Comparison of ENCODE assay signal across 1 cellular context in genomic region chr14:74595006-74595735, GRCh38.
TF ChIP-seq lines count a peak whose summit lies in the region.

No MANE protein-coding gene starts in this region.

TF ChIP-seq in HepG2, 621 proteins besides CTCF, POLR2A, EP300 and RAD21 (continued from another document):
- no peak for TF ChIP-seq MAX (IDR thresholded peaks at IDR 0.05)
- no peak for TF ChIP-seq ZBTB14 (CRISPR knock-in tag; IDR thresholded peaks at IDR 0.05)
- TF ChIP-seq ZNF598 (CRISPR knock-in tag; IDR thresholded peaks at IDR 0.05; ENCODE audit: borderline replicate concordance) = no peak; the same call in 1 of the 2 replicates
- no peak for TF ChIP-seq MAF1 (CRISPR knock-in tag; IDR thresholded peaks at IDR 0.05; ENCODE audit: borderline replicate concordance)
- no peak for TF ChIP-seq GLMP (CRISPR knock-in tag; IDR thresholded peaks at IDR 0.05; ENCODE audit: borderline replicate concordance)
- no peak for TF ChIP-seq ZBTB43 (CRISPR knock-in tag; conservative IDR thresholded peaks at IDR 0.05)
- no peak for TF ChIP-seq MTF2 (CRISPR knock-in tag; IDR thresholded peaks at IDR 0.05; ENCODE audit: borderline replicate concordance)
- TF ChIP-seq DNMT3B (CRISPR knock-in tag; conservative IDR thresholded peaks at IDR 0.05) = no peak
- no peak for TF ChIP-seq HNRNPL (IDR thresholded peaks at IDR 0.05; ENCODE audit: low read depth, low read length)
- no peak for TF ChIP-seq SKI (IDR thresholded peaks at IDR 0.05; ENCODE audit: partially characterized antibody)
- TF ChIP-seq ARID3A (IDR thresholded peaks at IDR 0.05; ENCODE audit: low read depth, low read length) = no peak
- TF ChIP-seq STAT5B (CRISPR knock-in tag; IDR thresholded peaks at IDR 0.05) = no peak
- no peak for TF ChIP-seq ZNF746 (CRISPR knock-in tag; IDR thresholded peaks at IDR 0.05)
- TF ChIP-seq ZNF567 (CRISPR knock-in tag; IDR thresholded peaks at IDR 0.05; ENCODE audit: borderline replicate concordance) = no peak
- 0 out of 2 replicates have a peak, but pooled peaks have one; percentile 13 for TF ChIP-seq SALL1 (CRISPR knock-in tag; IDR thresholded peaks at IDR 0.05)
- TF ChIP-seq CBFB (CRISPR knock-in tag; IDR thresholded peaks at IDR 0.05) = no peak
- TF ChIP-seq KAT8 (CRISPR knock-in tag; IDR thresholded peaks at IDR 0.05) = no peak
- peak; percentile 23 for TF ChIP-seq ZNF687 (CRISPR knock-in tag; IDR thresholded peaks at IDR 0.05)
- no peak for TF ChIP-seq ZNF20 (CRISPR knock-in tag; IDR thresholded peaks at IDR 0.05)
- 0 out of 2 replicates have a peak, but pooled peaks have one; percentile 36 for TF ChIP-seq THAP9 (CRISPR knock-in tag; IDR thresholded peaks at IDR 0.05; ENCODE audit: borderline replicate concordance)
- TF ChIP-seq ZSCAN22 (CRISPR knock-in tag; IDR thresholded peaks at IDR 0.05) = no peak
- TF ChIP-seq ZNF367 (CRISPR knock-in tag; IDR thresholded peaks at IDR 0.05; ENCODE audit: borderline replicate concordance) = no peak
- TF ChIP-seq TBX2 (CRISPR knock-in tag; IDR thresholded peaks at IDR 0.05; ENCODE audit: borderline replicate concordance) = peak; percentile 23; the same call in 1 of the 2 replicates
- TF ChIP-seq ZFP41 (CRISPR knock-in tag; IDR thresholded peaks at IDR 0.05; ENCODE audit: borderline replicate concordance) = no peak
- TF ChIP-seq ZNF143 (CRISPR knock-in tag; IDR thresholded peaks at IDR 0.05) = no peak
- no peak for TF ChIP-seq FOXP1 (IDR thresholded peaks at IDR 0.05)
- no peak for TF ChIP-seq FOXP1 (CRISPR knock-in tag; IDR thresholded peaks at IDR 0.05)
- TF ChIP-seq ZNF281 (CRISPR knock-in tag; IDR thresholded peaks at IDR 0.05; ENCODE audit: borderline replicate concordance) = no peak
- TF ChIP-seq FOSL2 (CRISPR knock-in tag; IDR thresholded peaks at IDR 0.05) = peak; percentile 22
- no peak for TF ChIP-seq ZNF543 (CRISPR knock-in tag; IDR thresholded peaks at IDR 0.05)
- no peak for TF ChIP-seq SOX6 (IDR thresholded peaks at IDR 0.05)
- TF ChIP-seq SOX6 (CRISPR knock-in tag; IDR thresholded peaks at IDR 0.05) = 0 out of 2 replicates have a peak, but pooled peaks have one; percentile 7
- no peak for TF ChIP-seq BATF2 (CRISPR knock-in tag; IDR thresholded peaks at IDR 0.05)
- TF ChIP-seq SMC3 (IDR thresholded peaks at IDR 0.05; ENCODE audit: low read length) = no peak
- TF ChIP-seq GABPA (IDR thresholded peaks at IDR 0.05; ENCODE audit: low read depth, low read length) = no peak
- no peak for TF ChIP-seq GABPA (CRISPR knock-in tag; IDR thresholded peaks at IDR 0.05; ENCODE audit: low read depth)
- 0 out of 2 replicates have a peak, but pooled peaks have one; percentile 27 for TF ChIP-seq ZNF350 (CRISPR knock-in tag; IDR thresholded peaks at IDR 0.05; ENCODE audit: borderline replicate concordance, low read depth)
- TF ChIP-seq GPBP1L1 (CRISPR knock-in tag; IDR thresholded peaks at IDR 0.05) = no peak
- TF ChIP-seq REXO4 (CRISPR knock-in tag; IDR thresholded peaks at IDR 0.05; ENCODE audit: borderline replicate concordance) = no peak
- TF ChIP-seq ZNF354B (CRISPR knock-in tag; IDR thresholded peaks at IDR 0.05) = no peak
- no peak for TF ChIP-seq RNF2 (conservative IDR thresholded peaks at IDR 0.05; ENCODE audit: low read depth)
- peak; percentile 46; the same call in 1 of the 2 replicates for TF ChIP-seq UBTF (CRISPR knock-in tag; IDR thresholded peaks at IDR 0.05)
- TF ChIP-seq ZNF776 (CRISPR knock-in tag; IDR thresholded peaks at IDR 0.05) = no peak
TF ChIP-seq in HepG2: peak in this region for 8.
